ENCODE assay signal across 5 cellular contexts in the genomic region with DNA sequence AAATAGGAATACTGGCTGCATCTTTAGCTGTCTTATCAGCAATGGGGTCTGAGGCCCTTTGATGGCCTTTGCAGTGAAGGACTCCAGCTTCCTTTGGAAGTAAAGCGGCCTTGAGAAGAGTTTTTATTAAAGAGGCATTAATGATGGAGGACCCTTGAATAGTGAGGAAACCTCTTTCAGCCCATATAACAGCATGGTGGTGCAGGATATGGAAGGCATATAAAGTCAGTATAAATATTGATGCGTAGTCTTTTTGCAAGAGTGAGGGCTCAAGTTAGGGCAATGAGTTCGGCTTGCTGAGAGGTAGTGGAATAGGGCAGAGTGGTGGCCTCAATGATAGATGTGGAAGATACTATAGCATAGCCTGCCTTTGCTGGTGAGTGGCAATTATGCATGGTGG. TPM values are rescaled to one million over a fixed set of nuclear protein-coding genes. Genes with fewer than 3 reads are reported as not detected.
"Had no signal": no experiment of that assay in that cellular context is flagged by ENCODE, and none has a peak within 500 bp of the region (broad histone marks: within the 10 kb centered on the region; RNA-seq: fewer than 3 reads in every experiment).

No MANE protein-coding gene starts in this region.

RNA-seq across cellular contexts. Expression of a gene that starts 15.5 kb away (rescaled TPM):
- total RNA-seq: HepG2, HT-29, HT1080, IMR-90 had no signal
- polyA plus RNA-seq: HepG2, IgD-negative memory B cell, IMR-90 had no signal

RNA-seq across cellular contexts. Expression of a gene that starts 27.5 kb away (rescaled TPM):
- total RNA-seq: HT-29, HT1080, IMR-90 had no signal
- polyA plus RNA-seq: IgD-negative memory B cell, IMR-90 had no signal
